ENCODE assay signal across 8 cellular contexts in genomic region chr3:11641316-11641682, GRCh38. TPM values are rescaled to one million over a fixed set of nuclear protein-coding genes. Genes with fewer than 3 reads are reported as not detected.
A peak's percentile ranks its signal among the peaks of the same experiment; 100 is the strongest.
DNase-seq lines count a peak whose midpoint lies in the region; ATAC-seq lines count a peak whose summit lies in the region.

No MANE protein-coding gene starts in this region.

- H3K4me3 ChIP-seq in iPS-20b (ENCODE audit: low read length), result peak overlapping the region; percentile 100

- H3K9me3 ChIP-seq in iPS-20b (ENCODE audit: insufficient read depth, low read depth, low read length), result no peaks in the 10 kb centered on the region

- H3K27me3 Mint-ChIP-seq in T-helper 1 cell treated with Interleukin-12 subunit alpha and Interleukin-12 subunit beta and Interleukin-4 antibody, amounts not matched to agents 30 μg/mL and 1 μg/mL, for 36 hours (ENCODE audit: low read depth), result no peaks in the 10 kb centered on the region
- H3K27me3 Mint-ChIP-seq in activated T-helper 17 cell treated with anti-CD3 and anti-CD28 coated beads, Interleukin-2, amount 50 U/mL, for 72 hours, result no peaks in the 10 kb centered on the region

- no peaks in the 10 kb centered on the region for H3K9me3 Mint-ChIP-seq in T-helper 1 cell treated with Interleukin-12 subunit alpha and Interleukin-12 subunit beta and Interleukin-4 antibody, amounts not matched to agents 30 μg/mL and 1 μg/mL, for 36 hours
- no peaks in the 10 kb centered on the region for H3K9me3 Mint-ChIP-seq in activated T-helper 17 cell treated with anti-CD3 and anti-CD28 coated beads, Interleukin-2, amount 50 U/mL, for 72 hours

- H3K4me1 ChIP-seq in iPS-20b (ENCODE audit: insufficient read depth, low read length), result peaks cover 35% of the 10 kb centered on the region

- H3K9ac ChIP-seq in iPS-20b (ENCODE audit: low read depth, low read length), result peak overlapping the region; percentile 98; the same call in 1 of the 2 replicates

- H3K4me1 Mint-ChIP-seq in T-helper 1 cell treated with Interleukin-12 subunit alpha and Interleukin-12 subunit beta and Interleukin-4 antibody, amounts not matched to agents 30 μg/mL and 1 μg/mL, for 36 hours (ENCODE audit: low read depth), result peaks cover 42% of the 10 kb centered on the region
- peaks cover 29% of the 10 kb centered on the region for H3K4me1 Mint-ChIP-seq in activated T-helper 17 cell treated with anti-CD3 and anti-CD28 coated beads, Interleukin-2, amount 50 U/mL, for 72 hours

- no peak overlapping the region for H3K27ac ChIP-seq in iPS-20b (ENCODE audit: low read length)

- peak overlapping the region; percentile 98 for H3K4me3 Mint-ChIP-seq in T-helper 1 cell treated with Interleukin-12 subunit alpha and Interleukin-12 subunit beta and Interleukin-4 antibody, amounts not matched to agents 30 μg/mL and 1 μg/mL, for 36 hours
- H3K4me3 Mint-ChIP-seq in activated T-helper 17 cell treated with anti-CD3 and anti-CD28 coated beads, Interleukin-2, amount 50 U/mL, for 72 hours, result peak overlapping the region; percentile 95

- DNase-seq in T-helper 1 cell (no peak), superior temporal gyrus (ENCODE audit: extremely low spot score) (peak; percentile 62), middle frontal gyrus (ENCODE audit: extremely low spot score, low spot score) (no peak)
- DNase-seq in activated CD4-positive, CD25-positive, alpha-beta regulatory T cell (lab: John Stamatoyannopoulos, UW), result no peak
- DNase-seq in stimulated activated naive CD4-positive, alpha-beta T cell treated with Interleukin-2 at 50 U/mL for 16 hours (lab: John Stamatoyannopoulos, UW), result no peak

- no peaks in the 10 kb centered on the region for H3K36me3 ChIP-seq in iPS-20b (ENCODE audit: insufficient read depth, low read depth, low read length)

- peak overlapping the region; percentile 97 for H3K27ac Mint-ChIP-seq in T-helper 1 cell treated with Interleukin-12 subunit alpha and Interleukin-12 subunit beta and Interleukin-4 antibody, amounts not matched to agents 30 μg/mL and 1 μg/mL, for 36 hours
- peak overlapping the region; percentile 100 for H3K27ac Mint-ChIP-seq in activated T-helper 17 cell treated with anti-CD3 and anti-CD28 coated beads, Interleukin-2, amount 50 U/mL, for 72 hours

- no peaks in the 10 kb centered on the region for H3K27me3 ChIP-seq in iPS-20b (ENCODE audit: insufficient read depth, low read length)

- ATAC-seq in activated T-helper 17 cell treated with anti-CD3 and anti-CD28 coated beads, Interleukin-2, amount 50 U/mL, for 72 hours (replicated peaks), result no peak

- peaks cover 20% of the 10 kb centered on the region for H3K36me3 Mint-ChIP-seq in T-helper 1 cell treated with Interleukin-12 subunit alpha and Interleukin-12 subunit beta and Interleukin-4 antibody, amounts not matched to agents 30 μg/mL and 1 μg/mL, for 36 hours (ENCODE audit: low read depth)
- H3K36me3 Mint-ChIP-seq in activated T-helper 17 cell treated with anti-CD3 and anti-CD28 coated beads, Interleukin-2, amount 50 U/mL, for 72 hours (ENCODE audit: low read depth), result peaks cover 42% of the 10 kb centered on the region

RNA-seq across cellular contexts. Expression of gene VGLL4, which starts 2.4 kb away (rescaled TPM):
- total RNA-seq in activated T-helper 17 cell treated with anti-CD3 and anti-CD28 coated beads, Interleukin-2, amount 50 U/mL, for 72 hours, result 10 to 100 TPM; 34.3 to 42.4 TPM
